11 cellular contexts compared by ENCODE assay signal in the genomic region with DNA sequence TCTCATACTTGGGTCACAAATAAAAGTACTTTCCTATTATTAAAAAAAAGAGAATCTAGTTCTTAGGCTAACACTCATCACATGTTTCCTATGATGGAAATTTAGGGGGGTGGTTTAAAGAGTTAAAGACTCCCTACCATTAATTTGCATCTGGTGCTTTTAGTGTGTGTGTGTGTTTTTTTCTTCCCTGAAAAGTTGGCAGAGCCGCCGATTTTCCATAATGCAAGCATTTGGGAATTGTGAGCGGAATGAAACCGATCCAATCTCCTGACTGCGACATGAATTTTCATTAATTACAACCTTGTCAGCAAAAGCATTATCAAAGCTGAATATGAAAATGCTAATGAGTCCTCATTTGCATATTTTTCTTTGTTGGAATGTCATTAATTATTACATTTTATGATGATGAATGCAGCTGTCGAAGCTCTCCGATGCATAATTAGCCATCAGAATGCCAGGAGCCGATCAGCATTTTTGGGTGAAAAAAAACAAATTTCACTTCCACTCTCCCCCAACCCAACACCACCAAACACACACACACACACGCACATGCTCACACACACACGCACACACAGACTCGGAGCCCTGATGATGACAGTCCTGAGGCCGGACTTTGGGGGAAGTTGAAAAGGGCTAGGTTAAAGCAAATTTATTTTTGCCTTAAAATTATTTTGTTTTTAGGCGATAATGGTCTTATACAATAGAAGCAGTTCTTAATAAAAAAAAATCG.
A peak's percentile ranks its signal among the peaks of the same experiment; 100 is the strongest.
DNase-seq lines count a peak whose midpoint lies in the region; ATAC-seq and TF ChIP-seq lines count a peak whose summit lies in the region.
"Had no signal": no experiment of that assay in that cellular context is flagged by ENCODE, and none has a peak within 500 bp of the region (broad histone marks: within the 10 kb centered on the region; RNA-seq: fewer than 3 reads in every experiment).

No MANE protein-coding gene starts in this region.

- H3F3A ChIP-seq in DOHH2 (ENCODE audit: control insufficient read depth, insufficient read depth): peaks cover 54% of the 10 kb centered on the region
- H3F3A ChIP-seq in neural progenitor cell (ENCODE audit: low read depth): peaks cover 18% of the 10 kb centered on the region

- no peak overlapping the region for H3K4me3 Mint-ChIP-seq in stimulated activated naive CD8-positive, alpha-beta T cell treated with anti-CD3 and anti-CD28 coated beads, Interleukin-15, amount 100 ng/mL, for 72 hours
- H3K4me3 Mint-ChIP-seq in neural progenitor cell: no peak overlapping the region
- H3K4me3 Mint-ChIP-seq: activated naive CD4-positive, alpha-beta T cell treated with anti-CD3 and anti-CD28 coated beads, Interleukin-2, amount 50 U/mL, for 24 hours had no signal

- no peaks in the 10 kb centered on the region; the same call in 1 of the 2 replicates for H3K27me3 ChIP-seq in DOHH2 (ENCODE audit: control insufficient read depth, low read length)
- H3K27me3 ChIP-seq in Peyer's patch: no peaks in the 10 kb centered on the region
- no peaks in the 10 kb centered on the region for H3K27me3 ChIP-seq in neural progenitor cell

- H3K79me2 ChIP-seq in DOHH2 (ENCODE audit: control insufficient read depth, low read length) (peaks cover 79% of the 10 kb centered on the region), neural progenitor cell (ENCODE audit: low read depth) (peaks cover 100% of the 10 kb centered on the region)

- H3K4me1 ChIP-seq in DOHH2 (ENCODE audit: control insufficient read depth, low read length): peaks cover 96% of the 10 kb centered on the region
- H3K4me1 ChIP-seq in Peyer's patch: no peaks in the 10 kb centered on the region
- H3K4me1 ChIP-seq in neural progenitor cell: peaks cover 81% of the 10 kb centered on the region

- H3K27ac ChIP-seq in DOHH2 (ENCODE audit: low read depth, low read length) (peak overlapping the region; percentile 100), Peyer's patch (peak overlapping the region; percentile 39 to 59 (median 58)), neural progenitor cell (no peak overlapping the region)

- H3K4me2 ChIP-seq in DOHH2 (ENCODE audit: low read length) (peak overlapping the region; percentile 97), neural progenitor cell (no peak overlapping the region)

- no peak overlapping the region for H3K27ac Mint-ChIP-seq in stimulated activated naive CD8-positive, alpha-beta T cell treated with anti-CD3 and anti-CD28 coated beads, Interleukin-15, amount 100 ng/mL, for 72 hours
- H3K27ac Mint-ChIP-seq in neural progenitor cell: no peak overlapping the region
- H3K27ac Mint-ChIP-seq: activated naive CD4-positive, alpha-beta T cell treated with anti-CD3 and anti-CD28 coated beads, Interleukin-2, amount 50 U/mL, for 24 hours; natural killer cell had no signal

- TF ChIP-seq CTCF in DOHH2 (IDR thresholded peaks at IDR 0.05; ENCODE audit: low read depth, low read length, poor library complexity, severe bottlenecking): no peak
- no peak for TF ChIP-seq CTCF in Peyer's patch (IDR thresholded peaks at IDR 0.05)
- no peak for TF ChIP-seq CTCF in foreskin fibroblast (IDR thresholded peaks at IDR 0.05; ENCODE audit: low read depth, low read length)
- no peak for TF ChIP-seq CTCF in retinal pigment epithelial cell (conservative IDR thresholded peaks at IDR 0.05; ENCODE audit: low read depth, low read length)
- TF ChIP-seq CTCF in neural progenitor cell (IDR thresholded peaks at IDR 0.05): no peak

- H3K9me2 ChIP-seq in DOHH2 (replicated peaks; ENCODE audit: control insufficient read depth, low read length): no peaks in the 10 kb centered on the region

- peaks cover 30% of the 10 kb centered on the region for H3K36me3 ChIP-seq in DOHH2 (ENCODE audit: control insufficient read depth, low read length)
- no peaks in the 10 kb centered on the region for H3K36me3 ChIP-seq in Peyer's patch
- H3K36me3 ChIP-seq in neural progenitor cell: no peaks in the 10 kb centered on the region

- no peak for TF ChIP-seq POLR2A in Peyer's patch (IDR thresholded peaks at IDR 0.05)

- H3K36me3 Mint-ChIP-seq in neural progenitor cell: peaks cover 7% of the 10 kb centered on the region
- H3K36me3 Mint-ChIP-seq: activated naive CD4-positive, alpha-beta T cell treated with anti-CD3 and anti-CD28 coated beads, Interleukin-2, amount 50 U/mL, for 24 hours; natural killer cell had no signal

- H3K9ac ChIP-seq in neural progenitor cell: no peak overlapping the region

- no peaks in the 10 kb centered on the region for H3K4me1 Mint-ChIP-seq in stimulated activated naive CD8-positive, alpha-beta T cell treated with anti-CD3 and anti-CD28 coated beads, Interleukin-15, amount 100 ng/mL, for 72 hours
- H3K4me1 Mint-ChIP-seq in neural progenitor cell: peaks cover 61% of the 10 kb centered on the region
- H3K4me1 Mint-ChIP-seq: activated naive CD4-positive, alpha-beta T cell treated with anti-CD3 and anti-CD28 coated beads, Interleukin-2, amount 50 U/mL, for 24 hours had no signal

- H2AFZ ChIP-seq in neural progenitor cell (replicated peaks): no peak overlapping the region

- no peaks in the 10 kb centered on the region for H3K9me3 Mint-ChIP-seq in stimulated activated naive CD8-positive, alpha-beta T cell treated with anti-CD3 and anti-CD28 coated beads, Interleukin-15, amount 100 ng/mL, for 72 hours
- H3K9me3 Mint-ChIP-seq in neural progenitor cell: peaks cover 2% of the 10 kb centered on the region
- H3K9me3 Mint-ChIP-seq: activated naive CD4-positive, alpha-beta T cell treated with anti-CD3 and anti-CD28 coated beads, Interleukin-2, amount 50 U/mL, for 24 hours; natural killer cell had no signal

- H3K9me3 ChIP-seq in DOHH2 (ENCODE audit: control insufficient read depth, insufficient read depth, low read length) (no peaks in the 10 kb centered on the region), Peyer's patch (no peaks in the 10 kb centered on the region), neural progenitor cell (ENCODE audit: low read depth) (no peaks in the 10 kb centered on the region)

- peak in 2 of 3 donors; percentile 37 to 50 for DNase-seq in Peyer's patch
- peak in 1 of 2 donors; percentile 61 for DNase-seq in foreskin fibroblast
- no peak for DNase-seq in retinal pigment epithelial cell (ENCODE audit: low read depth)
- no peak for DNase-seq in stimulated activated naive CD8-positive, alpha-beta T cell treated with anti-CD3 and anti-CD28 coated beads, Interleukin-15, amount 100 ng/mL, for 72 hours
- no peak for DNase-seq in neural progenitor cell (ENCODE audit: low spot score)
- no peak for DNase-seq in NCI-H2029 (lab: John Stamatoyannopoulos, UW)
- DNase-seq: GF-D8, natural killer cell had no signal

- no peak for ATAC-seq in stimulated activated naive CD8-positive, alpha-beta T cell treated with anti-CD3 and anti-CD28 coated beads, Interleukin-15, amount 100 ng/mL, for 72 hours
- ATAC-seq in GM21717 (IDR thresholded peaks at IDR 0.05; ENCODE audit: unreplicated experiment): no peak
- ATAC-seq: natural killer cell had no signal

- H3K27me3 Mint-ChIP-seq in stimulated activated naive CD8-positive, alpha-beta T cell treated with anti-CD3 and anti-CD28 coated beads, Interleukin-15, amount 100 ng/mL, for 72 hours: peaks cover 30% of the 10 kb centered on the region
- H3K27me3 Mint-ChIP-seq in neural progenitor cell (ENCODE audit: insufficient read depth, low read depth): peaks cover 4% of the 10 kb centered on the region

- no peaks in the 10 kb centered on the region for H4K20me1 ChIP-seq in DOHH2 (ENCODE audit: control insufficient read depth, insufficient read depth, low read depth, low read length)
- peaks cover 59% of the 10 kb centered on the region for H4K20me1 ChIP-seq in neural progenitor cell (ENCODE audit: low read depth)

- H3K4me3 ChIP-seq in DOHH2 (ENCODE audit: low read length) (peak overlapping the region; percentile 90), Peyer's patch (peak overlapping the region; percentile 16 to 33 (median 28)), foreskin fibroblast (ENCODE audit: low read depth in 1 of 2, low read length in 2 of 2) (peak overlapping the region; percentile 53 to 64), retinal pigment epithelial cell (ENCODE audit: low read length) (peak overlapping the region; percentile 21), neural progenitor cell (no peak overlapping the region)

Comparison
In these comparisons a context has a peak if more than half of its experiments do, and no peak if none do; other contexts are left out.
1. DNase-seq: peak in Peyer's patch (2 of 3); none in retinal pigment epithelial cell (single experiment), stimulated activated naive CD8-positive, alpha-beta T cell treated with anti-CD3 and anti-CD28 coated beads, Interleukin-15, amount 100 ng/mL, for 72 hours (0 of 2), neural progenitor cell (single experiment) and NCI-H2029 (single experiment).